In genomic region chr10:92742331-92743228, GRCh38 we compare ENCODE assay signal across 9 cellular contexts. TPM values are rescaled to one million over a fixed set of nuclear protein-coding genes. Genes with fewer than 3 reads are reported as not detected.
DNase-seq lines count a peak whose midpoint lies in the region; ATAC-seq and TF ChIP-seq lines count a peak whose summit lies in the region.
"Had no signal": no experiment of that assay in that cellular context is flagged by ENCODE, and none has a peak within 500 bp of the region (broad histone marks: within the 10 kb centered on the region; RNA-seq: fewer than 3 reads in every experiment).

No MANE protein-coding gene starts in this region.

- H3K4me3 ChIP-seq in left lung (no peak overlapping the region), dorsolateral prefrontal cortex (no peak overlapping the region)

- H3K9me3 ChIP-seq in left lung: no peaks in the 10 kb centered on the region

- DNase-seq in left lung (no peak), OCI-M2 (lab: John Stamatoyannopoulos, UW; ENCODE audit: unreplicated experiment) (no peak), dorsolateral prefrontal cortex (no peak), DMS 273 treated with DMSO at 0.1 percent for 48 hours (lab: John Stamatoyannopoulos, UW) (no peak), H4 (ENCODE audit: low spot score) (no peak)
- DNase-seq: activated CD8-positive, alpha-beta memory T cell treated with anti-CD3 and anti-CD28 coated beads, Interleukin-2, amount 50 U/mL, for 48 hours had no signal

- H3K36me3 ChIP-seq in left lung: no peaks in the 10 kb centered on the region

- no peak overlapping the region for H3K27ac ChIP-seq in left lung
- no peak overlapping the region for H3K27ac ChIP-seq in dorsolateral prefrontal cortex

- TF ChIP-seq CTCF in left lung (IDR thresholded peaks at IDR 0.05): no peak
- no peak for TF ChIP-seq CTCF in dorsolateral prefrontal cortex (IDR thresholded peaks at IDR 0.05 in 54 of 56, conservative IDR thresholded peaks at IDR 0.05 in 2 of 56; ENCODE audit: low read depth in 1 of 56, partially characterized antibody in 56 of 56)

- no peaks in the 10 kb centered on the region for H3K27me3 ChIP-seq in left lung
- H3K27me3 ChIP-seq in dorsolateral prefrontal cortex: peaks cover 0 to 5% (median 0%) of the 10 kb centered on the region in 45 donors

- peaks cover 0 to 3% of the 10 kb centered on the region in 2 donors for H3K4me1 ChIP-seq in left lung

- ATAC-seq in GM18519 (IDR thresholded peaks at IDR 0.05; ENCODE audit: low FRiP score, unreplicated experiment) (peak; percentile 90), GM21825 (IDR thresholded peaks at IDR 0.05; ENCODE audit: unreplicated experiment) (peak; percentile 98), HG03565 (IDR thresholded peaks at IDR 0.05; ENCODE audit: unreplicated experiment) (peak; percentile 93), left lung (peak; percentile 56)

- intact Hi-C loops in left lung (cut with DNase I) (no loop called here), dorsolateral prefrontal cortex (cut with DNase I) (no loop called here)

RNA-seq across cellular contexts. Expression of gene HHEX, which starts 52.8 kb away (rescaled TPM):
- total RNA-seq in left lung: 10 to 100 TPM; 13.7 to 22.8 TPM
- 1 to 10 TPM; 1.1 to 7.3 (median 3.6) TPM for total RNA-seq in dorsolateral prefrontal cortex
- total RNA-seq in H4 (2014; rRNA removed; shearing (Covaris generic)): not detected in 2 replicates
